In genomic region chr9:133347515-133347984, GRCh38 we compare ENCODE assay signal across 7 cellular contexts. TPM values are rescaled to one million over a fixed set of nuclear protein-coding genes. Genes with fewer than 3 reads are reported as not detected.
A peak's percentile ranks its signal among the peaks of the same experiment; 100 is the strongest.
DNase-seq lines count a peak whose midpoint lies in the region; ATAC-seq and TF ChIP-seq lines count a peak whose summit lies in the region.

No MANE protein-coding gene starts in this region.

- ATAC-seq in GM21619 (IDR thresholded peaks at IDR 0.05; ENCODE audit: unreplicated experiment) = peak; percentile 15
- ATAC-seq in activated CD8-positive, alpha-beta T cell treated with anti-CD3 and anti-CD28 coated beads for 36 hours = peak; percentile 40
- ATAC-seq in gastroesophageal sphincter = peak; percentile 75

- H3K4me1 Mint-ChIP-seq in activated CD8-positive, alpha-beta T cell treated with anti-CD3 and anti-CD28 coated beads for 36 hours (ENCODE audit: low read depth) = peaks cover 37% of the 10 kb centered on the region

- intact Hi-C loops in activated CD8-positive, alpha-beta T cell treated with anti-CD3 and anti-CD28 coated beads for 36 hours (cut with micrococcal nuclease) = no loop called here
- intact Hi-C loops in ovary (cut with DNase I) = no loop called here

- WGBS in gastroesophageal sphincter (ENCODE audit: low coverage in 1 of 2), 2 donors = 1% methylated on average over 26 of the region's 41 CpGs; no CpG with 5 or more reads in 1 of the 2 donors
- WGBS in ovary, 3 donors = 0 to 1% (median 0%) methylated on average over 33 to 41 of the region's 41 CpGs

- no peaks in the 10 kb centered on the region for H3K9me3 Mint-ChIP-seq in activated CD8-positive, alpha-beta T cell treated with anti-CD3 and anti-CD28 coated beads for 36 hours

- H3K9me3 ChIP-seq in gastroesophageal sphincter = no peaks in the 10 kb centered on the region
- no peaks in the 10 kb centered on the region for H3K9me3 ChIP-seq in ovary

- TF ChIP-seq CTCF in GM12865 (IDR thresholded peaks at IDR 0.05; ENCODE audit: insufficient read depth, low read depth, low read length, missing control alignments) = no peak
- no peak for TF ChIP-seq CTCF in activated CD8-positive, alpha-beta T cell treated with anti-CD3 and anti-CD28 coated beads for 36 hours (IDR thresholded peaks at IDR 0.05)
- peak in 1 of 4 experiments; percentile 31 for TF ChIP-seq CTCF in gastroesophageal sphincter (IDR thresholded peaks at IDR 0.05)
- TF ChIP-seq CTCF in ovary (IDR thresholded peaks at IDR 0.05) = no peak

- H3K27me3 Mint-ChIP-seq in activated CD8-positive, alpha-beta T cell treated with anti-CD3 and anti-CD28 coated beads for 36 hours = no peaks in the 10 kb centered on the region

- TF ChIP-seq EP300 in Ishikawa (IDR thresholded peaks at IDR 0.05; ENCODE audit: borderline replicate concordance) (no peak), gastroesophageal sphincter (IDR thresholded peaks at IDR 0.05) (no peak), ovary (IDR thresholded peaks at IDR 0.05) (no peak)

- peak overlapping the region; percentile 98 for H3K4me3 Mint-ChIP-seq in activated CD8-positive, alpha-beta T cell treated with anti-CD3 and anti-CD28 coated beads for 36 hours

- H3K4me3 ChIP-seq in GM12865 (ENCODE audit: low read depth, low read length) (peak overlapping the region; percentile 92), gastroesophageal sphincter (peak overlapping the region; percentile 80 to 91), ovary (peak overlapping the region; percentile 90)

- peaks cover 0 to 42% (median 19%) of the 10 kb centered on the region in 3 donors for H3K4me1 ChIP-seq in gastroesophageal sphincter
- H3K4me1 ChIP-seq in ovary (ENCODE audit: insufficient read depth) = peaks cover 5% of the 10 kb centered on the region

- H3K27me3 ChIP-seq in gastroesophageal sphincter (no peaks in the 10 kb centered on the region), ovary (no peaks in the 10 kb centered on the region)

- H3K27ac Mint-ChIP-seq in activated CD8-positive, alpha-beta T cell treated with anti-CD3 and anti-CD28 coated beads for 36 hours = peak overlapping the region; percentile 99

- H3K36me3 ChIP-seq in gastroesophageal sphincter (peaks cover 0 to 73% of the 10 kb centered on the region in 2 donors), ovary (no peaks in the 10 kb centered on the region)

- DNase-seq in GM12865 (ENCODE audit: low read depth) (peak; percentile 66), ovary (peak; percentile 34 to 70 (median 62)), amniotic stem cell (lab: John Stamatoyannopoulos, UW) (no peak)
- peak; percentile 52 for DNase-seq in activated CD8-positive, alpha-beta T cell treated with anti-CD3 and anti-CD28 coated beads for 36 hours

- no peak for TF ChIP-seq RAD21 in Ishikawa (IDR thresholded peaks at IDR 0.05; ENCODE audit: low read depth)

- POLR2A ChIA-PET in activated CD8-positive, alpha-beta T cell treated with anti-CD3 and anti-CD28 coated beads for 36 hours (lab: Charles Lee) = interaction anchor here (0.9 to 28.8 kb wide), 12 partner anchors 1 to 112 kb away, joined by 3 to 872 read pairs (median 6); partner anchors contain the start of genes MED22, RPL7A, STKLD1 and SURF1

- TF ChIP-seq POLR2A in gastroesophageal sphincter (IDR thresholded peaks at IDR 0.05) = no peak
- TF ChIP-seq POLR2A in ovary (IDR thresholded peaks at IDR 0.05) = no peak

- H3K27ac ChIP-seq in gastroesophageal sphincter (peak overlapping the region; percentile 73 to 96 (median 92)), ovary (peak overlapping the region; percentile 77 to 87)

- CTCF ChIA-PET in activated CD8-positive, alpha-beta T cell treated with anti-CD3 and anti-CD28 coated beads for 36 hours (lab: Charles Lee) = interaction anchor here (1.0 to 2.5 kb wide), 6 partner anchors 8 to 27 kb away, joined by 3 to 11 read pairs (median 4); partner anchors contain the start of genes SURF1 and SURF2

- peaks cover 71% of the 10 kb centered on the region for H3K36me3 Mint-ChIP-seq in activated CD8-positive, alpha-beta T cell treated with anti-CD3 and anti-CD28 coated beads for 36 hours (ENCODE audit: low read depth)

TF ChIP-seq in Ishikawa, 13 proteins besides CTCF, POLR2A, EP300 and RAD21:
- no peak for TF ChIP-seq CEBPB (IDR thresholded peaks at IDR 0.05)
- TF ChIP-seq EGR1 (IDR thresholded peaks at IDR 0.05) = 0 out of 2 replicates have a peak, but pooled peaks have one; percentile 44
- no peak for TF ChIP-seq USF1 (IDR thresholded peaks at IDR 0.05)
- no peak for TF ChIP-seq MAX (IDR thresholded peaks at IDR 0.05)
- TF ChIP-seq ZBTB7A (IDR thresholded peaks at IDR 0.05; ENCODE audit: low read depth) = no peak
- no peak for TF ChIP-seq TAF1 (IDR thresholded peaks at IDR 0.05; ENCODE audit: low read depth)
- TF ChIP-seq TEAD4 (IDR thresholded peaks at IDR 0.05) = no peak

RNA-seq across cellular contexts. Expression of gene MED22, which starts 0.4 kb away (rescaled TPM):
- 10 to 100 TPM; 23.4 to 29.0 TPM for total RNA-seq in activated CD8-positive, alpha-beta T cell treated with anti-CD3 and anti-CD28 coated beads for 36 hours
- total RNA-seq in gastroesophageal sphincter (10 to 100 TPM; 25.1 to 47.3 (median 37.8) TPM), ovary (10 to 100 TPM; 20.6 to 43.8 (median 38.7) TPM)
- 10 to 100 TPM in 1 of 2 donors, 1 to 10 TPM in 1; 8.3 to 24.5 TPM for polyA plus RNA-seq in ovary

RNA-seq across cellular contexts. Expression of gene RPL7A, which starts 0.5 kb away (rescaled TPM):
- 1,000 to 10,000 TPM; 3,479 to 3,507 TPM for total RNA-seq in activated CD8-positive, alpha-beta T cell treated with anti-CD3 and anti-CD28 coated beads for 36 hours
- 1,000 to 10,000 TPM; 1,385 to 2,320 (median 1,660) TPM for total RNA-seq in gastroesophageal sphincter
- 1,000 to 10,000 TPM; 3,805 to 5,253 (median 4,187) TPM for total RNA-seq in ovary
- 1,000 to 10,000 TPM; 5,821 to 6,397 TPM for polyA plus RNA-seq in ovary

RNA-seq across cellular contexts. Expression of gene SURF1, which starts 8.7 kb away (rescaled TPM):
- total RNA-seq in activated CD8-positive, alpha-beta T cell treated with anti-CD3 and anti-CD28 coated beads for 36 hours = 10 to 100 TPM; 22.1 to 25.3 TPM
- total RNA-seq in gastroesophageal sphincter (10 to 100 TPM; 46.0 to 53.4 (median 49.8) TPM), ovary (10 to 100 TPM; 23.5 to 44.7 (median 33.8) TPM)
- 10 to 100 TPM; 36.8 to 51.3 TPM for polyA plus RNA-seq in ovary

RNA-seq across cellular contexts. Expression of gene SURF2, which starts 8.8 kb away (rescaled TPM):
- 10 to 100 TPM; 14.6 to 21.5 TPM for total RNA-seq in activated CD8-positive, alpha-beta T cell treated with anti-CD3 and anti-CD28 coated beads for 36 hours
- total RNA-seq in gastroesophageal sphincter (10 to 100 TPM; 11.2 to 16.3 (median 15.3) TPM), ovary (10 to 100 TPM; 13.7 to 30.4 (median 15.8) TPM)
- polyA plus RNA-seq in ovary = 10 to 100 TPM in 1 of 2 donors, 1 to 10 TPM in 1; 8.6 to 21.4 TPM

RNA-seq across cellular contexts. Expression of gene SURF6, which starts 11.6 kb away (rescaled TPM):
- total RNA-seq in activated CD8-positive, alpha-beta T cell treated with anti-CD3 and anti-CD28 coated beads for 36 hours = 10 to 100 TPM; 24.9 to 28.3 TPM
- total RNA-seq in gastroesophageal sphincter (10 to 100 TPM; 22.5 to 36.3 (median 25.8) TPM), ovary (10 to 100 TPM; 13.6 to 24.9 (median 21.0) TPM)
- polyA plus RNA-seq in ovary = 10 to 100 TPM; 12.7 to 24.0 TPM

Comparison
In these comparisons a context has a peak if more than half of its experiments do, and no peak if none do; other contexts are left out.
1. ATAC-seq: peak in every context shown above with its lines; median percentile 75 in gastroesophageal sphincter; 40 in activated CD8-positive, alpha-beta T cell treated with anti-CD3 and anti-CD28 coated beads for 36 hours; 15 in GM21619.